In the genomic region with DNA sequence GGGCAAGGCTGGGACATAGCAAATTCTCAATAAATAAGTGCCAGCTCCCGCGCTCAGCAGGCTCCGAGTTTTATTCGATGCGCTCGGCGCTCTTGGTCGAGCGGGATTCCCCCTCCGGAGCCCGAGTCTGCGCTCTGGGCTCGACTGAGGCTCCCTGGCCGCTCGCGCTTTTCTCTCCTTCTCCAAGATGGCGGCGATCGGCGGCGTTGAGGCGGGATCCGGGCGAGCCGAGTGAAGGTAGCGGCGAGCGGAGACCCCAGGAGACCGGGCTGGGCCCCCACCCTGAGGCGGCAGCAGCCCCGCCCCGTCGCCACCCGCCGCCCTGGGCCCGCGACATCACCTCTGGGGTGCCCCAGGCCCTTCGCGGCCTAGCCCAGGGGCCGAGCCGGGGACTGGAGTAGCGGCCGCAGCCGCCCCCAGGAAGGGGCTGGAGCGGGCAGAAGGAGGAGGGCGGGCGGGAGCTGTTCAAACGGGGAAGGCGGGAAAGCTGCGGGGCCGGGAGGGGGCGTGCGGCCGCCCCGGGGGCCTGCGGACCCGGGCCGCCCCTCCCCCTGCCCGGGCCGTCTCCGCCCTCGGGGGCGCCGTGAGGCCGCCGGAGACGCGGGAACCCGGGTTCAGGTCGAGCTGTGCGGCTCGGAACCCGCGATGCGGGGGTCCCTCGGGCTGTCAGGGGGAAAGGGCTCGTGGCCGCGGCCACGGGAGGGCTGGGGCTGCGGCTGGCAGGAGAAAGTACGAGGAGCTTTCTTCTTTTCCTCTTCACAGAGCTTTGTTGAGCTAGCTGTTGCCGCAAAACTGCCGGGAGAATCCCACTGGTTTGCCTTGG, we compare ENCODE assay signal across 8 cellular contexts. TPM values are rescaled to one million over a fixed set of nuclear protein-coding genes. Genes with fewer than 3 reads are reported as not detected.
DNase-seq lines count a peak whose midpoint lies in the region; ATAC-seq and FAIRE-seq lines count a peak whose summit lies in the region.

A gene with protein sequence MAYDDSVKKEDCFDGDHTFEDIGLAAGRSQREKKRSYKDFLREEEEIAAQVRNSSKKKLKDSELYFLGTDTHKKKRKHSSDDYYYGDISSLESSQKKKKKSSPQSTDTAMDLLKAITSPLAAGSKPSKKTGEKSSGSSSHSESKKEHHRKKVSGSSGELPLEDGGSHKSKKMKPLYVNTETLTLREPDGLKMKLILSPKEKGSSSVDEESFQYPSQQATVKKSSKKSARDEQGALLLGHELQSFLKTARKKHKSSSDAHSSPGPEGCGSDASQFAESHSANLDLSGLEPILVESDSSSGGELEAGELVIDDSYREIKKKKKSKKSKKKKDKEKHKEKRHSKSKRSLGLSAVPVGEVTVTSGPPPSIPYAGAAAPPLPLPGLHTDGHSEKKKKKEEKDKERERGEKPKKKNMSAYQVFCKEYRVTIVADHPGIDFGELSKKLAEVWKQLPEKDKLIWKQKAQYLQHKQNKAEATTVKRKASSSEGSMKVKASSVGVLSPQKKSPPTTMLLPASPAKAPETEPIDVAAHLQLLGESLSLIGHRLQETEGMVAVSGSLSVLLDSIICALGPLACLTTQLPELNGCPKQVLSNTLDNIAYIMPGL (plus strand): TSS at position 173 of the 823 bp plus-strand sequence. CDS start 4,898 bp downstream, outside the sequence.

- peak; percentile 91 for ATAC-seq in HG02938 (IDR thresholded peaks at IDR 0.05; ENCODE audit: unreplicated experiment)
- peak; percentile 98 for ATAC-seq in aorta (ENCODE audit: low FRiP score)

- peak; percentile 86 for DNase-seq in GM18507 (ENCODE audit: extremely low spot score, insufficient read length, low read depth)
- DNase-seq in NCI-H2029 treated with DMSO at 0.1 percent for 48 hours (lab: John Stamatoyannopoulos, UW), result peak; percentile 49
- peak; percentile 70 for DNase-seq in T1000 (lab: John Stamatoyannopoulos, UW)
- DNase-seq in astrocyte of the hippocampus (ENCODE audit: low read depth, low spot score), result peak; percentile 96
- peak; percentile 84 to 87 for DNase-seq in hippocampal formation (lab: John Stamatoyannopoulos, UW)
- peak; percentile 65 for DNase-seq in renal cortical epithelial cell (ENCODE audit: low read depth)
- DNase-seq in aorta, result peak; percentile 94 to 96

- peaks cover 0 to 2% of the 10 kb centered on the region in 2 donors for H3K4me1 ChIP-seq in aorta (ENCODE audit: control insufficient read depth in 1 of 2, insufficient read depth in 2 of 2, low read length in 2 of 2)

- 0% methylated on average over 61 to 84 of the region's 84 CpGs for WGBS in aorta, 2 donors

- peak; percentile 92 for FAIRE-seq in GM18507 (lab: Jason Lieb, UNC)

- H3K27me3 ChIP-seq in aorta (ENCODE audit: control insufficient read depth in 1 of 2, insufficient read depth in 2 of 2, low read length in 1 of 2), result no peaks in the 10 kb centered on the region

- no peaks in the 10 kb centered on the region for H3K9me3 ChIP-seq in aorta (ENCODE audit: control insufficient read depth, low read length)

- H3K36me3 ChIP-seq in aorta (ENCODE audit: control insufficient read depth in 1 of 2, insufficient read depth in 2 of 2, low read length in 1 of 2), result peaks cover 0 to 2% of the 10 kb centered on the region in 2 donors

- H3K4me3 ChIP-seq in aorta (ENCODE audit: low read length in 2 of 2), result peak within 1 kb of the TSS; percentile 88 to 91

- intact Hi-C loops in aorta (cut with DNase I), result loop anchor here in 1 of 2 donors (2.0 kb wide), 1 partner anchor 41 kb away; a partner anchor contains a TSS

- peak within 1 kb of the TSS; percentile 55 to 62 for H3K27ac ChIP-seq in aorta (ENCODE audit: low read depth in 1 of 2, low read length in 2 of 2)

RNA-seq across cellular contexts. Expression of the gene that starts here (rescaled TPM):
- total RNA-seq in renal cortical epithelial cell, result 14.8 and 19.5 TPM in 2 replicates
- 10 to 100 TPM; 15.3 to 16.0 TPM for total RNA-seq in aorta
- 1 to 10 TPM; 7.5 to 9.3 TPM for polyA plus RNA-seq in aorta

Comparison
In these comparisons a context has a peak if more than half of its experiments do, and no peak if none do; other contexts are left out.
1. Peak in every context shown above with its lines: DNase-seq, ATAC-seq, H3K4me3 ChIP-seq and H3K27ac ChIP-seq.